In the genomic region with DNA sequence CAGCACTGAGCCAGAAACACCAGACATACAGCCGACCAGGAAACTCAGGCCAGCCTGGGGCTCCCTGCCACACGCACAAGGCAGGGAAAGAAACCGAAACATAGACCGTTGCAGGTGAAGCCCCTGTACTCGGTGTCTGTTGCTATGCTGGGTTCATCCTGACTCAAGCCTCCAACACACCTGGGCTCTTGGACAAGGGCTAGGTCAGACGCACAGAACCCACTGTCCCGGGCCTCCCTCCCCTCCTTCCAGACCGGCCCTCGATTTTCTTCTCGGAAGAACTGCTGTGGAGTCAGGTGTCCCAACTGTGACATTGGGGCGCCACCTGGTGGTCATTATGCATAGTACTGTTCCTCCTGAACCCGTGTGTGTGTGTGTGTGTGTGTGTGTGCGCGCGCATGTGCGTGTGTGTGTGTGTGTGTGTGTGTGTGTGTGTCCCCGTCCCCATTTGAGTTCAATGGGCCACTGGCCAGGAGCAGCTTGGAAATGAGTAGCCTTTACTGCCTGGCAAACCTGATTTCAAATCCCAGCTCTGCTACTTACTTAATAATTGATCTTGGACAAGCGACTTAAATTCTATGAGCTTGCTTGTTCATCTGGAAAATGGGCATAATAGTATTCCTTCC, we compare ENCODE assay signal across 1 cellular context.
A peak's percentile ranks its signal among the peaks of the same experiment; 100 is the strongest.
TF ChIP-seq lines count a peak whose summit lies in the region.

No MANE protein-coding gene starts in this region.

TF ChIP-seq in SK-N-SH, 30 proteins besides CTCF, POLR2A, EP300 and RAD21 (continued from another document):
- TF ChIP-seq, protein P1, sequence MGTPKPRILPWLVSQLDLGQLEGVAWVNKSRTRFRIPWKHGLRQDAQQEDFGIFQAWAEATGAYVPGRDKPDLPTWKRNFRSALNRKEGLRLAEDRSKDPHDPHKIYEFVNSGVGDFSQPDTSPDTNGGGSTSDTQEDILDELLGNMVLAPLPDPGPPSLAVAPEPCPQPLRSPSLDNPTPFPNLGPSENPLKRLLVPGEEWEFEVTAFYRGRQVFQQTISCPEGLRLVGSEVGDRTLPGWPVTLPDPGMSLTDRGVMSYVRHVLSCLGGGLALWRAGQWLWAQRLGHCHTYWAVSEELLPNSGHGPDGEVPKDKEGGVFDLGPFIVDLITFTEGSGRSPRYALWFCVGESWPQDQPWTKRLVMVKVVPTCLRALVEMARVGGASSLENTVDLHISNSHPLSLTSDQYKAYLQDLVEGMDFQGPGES (IDR thresholded peaks at IDR 0.05; ENCODE audit: low read depth, low read length): no peak
- no peak for TF ChIP-seq GABPA (IDR thresholded peaks at IDR 0.05; ENCODE audit: low read depth)
- TF ChIP-seq, protein P2, sequence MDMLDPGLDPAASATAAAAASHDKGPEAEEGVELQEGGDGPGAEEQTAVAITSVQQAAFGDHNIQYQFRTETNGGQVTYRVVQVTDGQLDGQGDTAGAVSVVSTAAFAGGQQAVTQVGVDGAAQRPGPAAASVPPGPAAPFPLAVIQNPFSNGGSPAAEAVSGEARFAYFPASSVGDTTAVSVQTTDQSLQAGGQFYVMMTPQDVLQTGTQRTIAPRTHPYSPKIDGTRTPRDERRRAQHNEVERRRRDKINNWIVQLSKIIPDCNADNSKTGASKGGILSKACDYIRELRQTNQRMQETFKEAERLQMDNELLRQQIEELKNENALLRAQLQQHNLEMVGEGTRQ (IDR thresholded peaks at IDR 0.05; ENCODE audit: borderline replicate concordance, low read depth, low read length): no peak
- peak; percentile 85 for TF ChIP-seq SMC3 (IDR thresholded peaks at IDR 0.05; ENCODE audit: low read depth, low read length)
- TF ChIP-seq CHD2 (IDR thresholded peaks at IDR 0.05; ENCODE audit: low read length, partially characterized antibody): no peak
- no peak for TF ChIP-seq TAF1 (IDR thresholded peaks at IDR 0.05; ENCODE audit: borderline replicate concordance, low read depth, low read length)
TF ChIP-seq in SK-N-SH: peak in this region for 1.
